11 cellular contexts compared by ENCODE assay signal in the genomic region with DNA sequence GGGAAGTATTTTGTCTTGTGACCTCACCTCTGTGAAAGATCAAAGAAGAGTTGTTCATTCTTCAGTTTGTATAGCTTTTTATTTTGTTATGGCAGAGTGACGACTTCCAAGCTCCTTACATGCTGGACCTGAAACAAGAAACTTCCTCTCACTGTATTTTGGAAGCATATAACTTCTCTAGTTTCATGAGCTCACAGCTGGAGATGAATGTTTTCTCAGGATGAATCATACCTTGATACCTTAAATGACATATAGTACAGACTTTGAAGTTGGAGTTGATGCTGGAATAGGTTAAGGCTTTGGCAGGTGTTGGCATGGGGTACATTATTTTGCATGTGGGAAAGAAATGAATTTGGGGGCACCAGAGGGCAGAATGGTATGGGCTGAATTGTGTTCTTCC.
"Had no signal": no experiment of that assay in that cellular context is flagged by ENCODE, and none has a peak within 500 bp of the region (broad histone marks: within the 10 kb centered on the region; RNA-seq: fewer than 3 reads in every experiment).

No MANE protein-coding gene starts in this region.

- H3K4me2 ChIP-seq: hepatocyte, neural progenitor cell had no signal

- ATAC-seq: activated T-helper 17 cell treated with anti-CD3 and anti-CD28 coated beads, Interleukin-2, amount 50 U/mL, for 72 hours; pancreas; T-helper 17 cell; WTC11 had no signal

- FAIRE-seq: endometrium, pancreas had no signal

- H3K4me3 ChIP-seq: hepatocyte, neural progenitor cell, pancreas, skin epidermis had no signal

- H3K4me3 Mint-ChIP-seq: activated CD4-positive, alpha-beta T cell treated with anti-CD3 and anti-CD28 coated beads, Interleukin-2, amount 10 ng/mL, durations not matched to agents 24 days and 14 days; activated naive CD4-positive, alpha-beta T cell treated with anti-CD3 and anti-CD28 coated beads, Interleukin-2, amount 50 U/mL, for 24 hours; activated T-helper 17 cell treated with anti-CD3 and anti-CD28 coated beads, Interleukin-2, amount 50 U/mL, for 72 hours; neural progenitor cell; T-helper 17 cell; WTC11 had no signal

- H3K9me3 ChIP-seq: pancreas had no signal

- H3K27ac Mint-ChIP-seq: activated CD4-positive, alpha-beta T cell treated with anti-CD3 and anti-CD28 coated beads, Interleukin-2, amount 10 ng/mL, durations not matched to agents 24 days and 14 days; activated naive CD4-positive, alpha-beta T cell treated with anti-CD3 and anti-CD28 coated beads, Interleukin-2, amount 50 U/mL, for 24 hours; activated T-helper 17 cell treated with anti-CD3 and anti-CD28 coated beads, Interleukin-2, amount 50 U/mL, for 72 hours; neural progenitor cell; T-helper 17 cell; WTC11 had no signal

- H3K27ac ChIP-seq: hepatocyte, neural progenitor cell, pancreas, skin epidermis had no signal

- H3K36me3 Mint-ChIP-seq: activated naive CD4-positive, alpha-beta T cell treated with anti-CD3 and anti-CD28 coated beads, Interleukin-2, amount 50 U/mL, for 24 hours; neural progenitor cell had no signal

- H3K4me1 ChIP-seq: neural progenitor cell, pancreas had no signal

- H3K4me1 Mint-ChIP-seq: activated CD4-positive, alpha-beta T cell treated with anti-CD3 and anti-CD28 coated beads, Interleukin-2, amount 10 ng/mL, durations not matched to agents 24 days and 14 days; activated naive CD4-positive, alpha-beta T cell treated with anti-CD3 and anti-CD28 coated beads, Interleukin-2, amount 50 U/mL, for 24 hours; activated T-helper 17 cell treated with anti-CD3 and anti-CD28 coated beads, Interleukin-2, amount 50 U/mL, for 72 hours; neural progenitor cell; T-helper 17 cell; WTC11 had no signal

- H2AFZ ChIP-seq: hepatocyte, neural progenitor cell had no signal

- H3K27me3 Mint-ChIP-seq: activated CD4-positive, alpha-beta T cell treated with anti-CD3 and anti-CD28 coated beads, Interleukin-2, amount 10 ng/mL, durations not matched to agents 24 days and 14 days; T-helper 17 cell had no signal

- DNase-seq: activated CD4-positive, alpha-beta T cell treated with anti-CD3 and anti-CD28 coated beads, Interleukin-2, amount 10 ng/mL, durations not matched to agents 24 days and 14 days; midbrain; pancreas; T-helper 17 cell had no signal

- H3K79me2 ChIP-seq: hepatocyte had no signal

- H3K9ac ChIP-seq: neural progenitor cell had no signal

- H3K36me3 ChIP-seq: neural progenitor cell, pancreas had no signal

- H3K27me3 ChIP-seq: hepatocyte, neural progenitor cell, pancreas had no signal
